Comparison of ENCODE assay signal across 8 cellular contexts in genomic region chr10:100827819-100828743, GRCh38.
DNase-seq lines count a peak whose midpoint lies in the region; ATAC-seq and TF ChIP-seq lines count a peak whose summit lies in the region.

No MANE protein-coding gene starts in this region.

- POLR2A ChIA-PET in HCT116 (lab: Charles Lee): no interaction called here
- POLR2A ChIA-PET in activated CD4-positive, alpha-beta T cell treated with anti-CD3 and anti-CD28 coated beads, Interleukin-2, amount 10 ng/mL, durations not matched to agents 7 days and 5 days (lab: Charles Lee): no interaction called here

- H3K9me3 ChIP-seq in HCT116 (ENCODE audit: control insufficient read depth in 1 of 2, insufficient read depth in 1 of 2, low read depth in 1 of 2, low read length in 2 of 2): no peaks in the 10 kb centered on the region
- no peaks in the 10 kb centered on the region for H3K9me3 ChIP-seq in gastroesophageal sphincter
- H3K9me3 ChIP-seq in trophoblast cell (ENCODE audit: insufficient read depth, low read depth, low read length): peaks cover 3% of the 10 kb centered on the region

- H3K27ac ChIP-seq in HCT116 (ENCODE audit: low read depth, low read length) (peak overlapping the region; percentile 54; the same call in 1 of the 2 replicates), gastroesophageal sphincter (no peak overlapping the region), trophoblast cell (ENCODE audit: low read depth, low read length) (no peak overlapping the region)

- no TSS peak for BruUV-seq in HCT116 (replicated peaks; lab: Mats Ljungman, UMichigan)

- H2BK5ac ChIP-seq in trophoblast cell (ENCODE audit: low read depth, low read length, poor library complexity): no peak overlapping the region

- peaks cover 6% of the 10 kb centered on the region; the same call in 1 of the 2 replicates for H3K27me3 ChIP-seq in HCT116 (ENCODE audit: insufficient read depth, low read length)
- peaks cover 100% of the 10 kb centered on the region for H3K27me3 ChIP-seq in gastroesophageal sphincter
- H3K27me3 ChIP-seq in trophoblast cell (ENCODE audit: insufficient read depth, low read length): peaks cover 92% of the 10 kb centered on the region

- no peak overlapping the region for H3K23ac ChIP-seq in trophoblast cell (ENCODE audit: low read length)

- H4K8ac ChIP-seq in trophoblast cell (ENCODE audit: low read depth, low read length): no peak overlapping the region

- H3K36me3 ChIP-seq in HCT116 (ENCODE audit: control insufficient read depth in 1 of 2, insufficient read depth in 2 of 2, low read length in 2 of 2) (no peaks in the 10 kb centered on the region), gastroesophageal sphincter (no peaks in the 10 kb centered on the region), trophoblast cell (ENCODE audit: control insufficient read depth in 1 of 2, insufficient read depth in 2 of 2, low read length in 2 of 2) (no peaks in the 10 kb centered on the region)

- peaks cover 0 to 30% (median 16%) of the 10 kb centered on the region in 7 donors for H3K9me3 Mint-ChIP-seq in CD14-positive monocyte
- H3K9me3 Mint-ChIP-seq in activated CD4-positive, alpha-beta T cell treated with anti-CD3 and anti-CD28 coated beads, Interleukin-2, amount 10 ng/mL, durations not matched to agents 7 days and 5 days: no peaks in the 10 kb centered on the region

- TF ChIP-seq RAD21 in HCT116 (IDR thresholded peaks at IDR 0.05; ENCODE audit: low read depth): no peak; the same call in 1 of the 2 replicates

- H3K36me3 Mint-ChIP-seq in CD14-positive monocyte: peaks cover 3 to 10% of the 10 kb centered on the region in 2 donors
- H3K36me3 Mint-ChIP-seq in activated CD4-positive, alpha-beta T cell treated with anti-CD3 and anti-CD28 coated beads, Interleukin-2, amount 10 ng/mL, durations not matched to agents 7 days and 5 days (ENCODE audit: low read depth): peaks cover 1% of the 10 kb centered on the region

- RAD21 ChIA-PET in HCT116 (lab: Charles Lee; ENCODE audit: low non-redundant PET in 1 of 2, low total read pairs in 2 of 2, uncharacterized antibody in 2 of 2, unreplicated experiment in 2 of 2): interaction anchor here in 1 of 2 experiments (0.6 kb wide), 1 partner anchor 83 kb away, joined by 3 read pairs; the partner anchor contains the start of gene PAX2

- no peak overlapping the region for H2BK12ac ChIP-seq in trophoblast cell (ENCODE audit: low read length)

- H2AFZ ChIP-seq in HCT116 (ENCODE audit: low read depth, low read length, poor library complexity, severe bottlenecking) (peak overlapping the region; percentile 24), trophoblast cell (ENCODE audit: insufficient read depth, low read length, poor library complexity) (no peak overlapping the region)

- H3K4me3 ChIP-seq in HCT116 (replicated peaks in 1 of 2; ENCODE audit: low read depth in 1 of 2, low read length in 2 of 2) (peak overlapping the region; percentile 51 to 70), gastroesophageal sphincter (peak overlapping the region; percentile 2 to 51), trophoblast cell (ENCODE audit: low read depth, low read length) (no peak overlapping the region)

- no peak for TF ChIP-seq CTCF in CD14-positive monocyte (IDR thresholded peaks at IDR 0.05)
- TF ChIP-seq CTCF in HCT116 (IDR thresholded peaks at IDR 0.05 in 2 of 3, conservative IDR thresholded peaks at IDR 0.05 in 1 of 3; ENCODE audit: borderline replicate concordance in 1 of 3, insufficient read depth in 1 of 3, low read depth in 2 of 3, low read length in 2 of 3): peak in 1 of 3 experiments; percentile 17; a peak in 1 of 6 replicates
- TF ChIP-seq CTCF in gastroesophageal sphincter (IDR thresholded peaks at IDR 0.05): peak in 2 of 4 experiments; percentile 7 to 25

- no peak overlapping the region for H2AK5ac ChIP-seq in trophoblast cell (ENCODE audit: low read length)

- no peak for DNase-seq in CD14-positive monocyte (ENCODE audit: low spot score)
- DNase-seq in HCT116 (ENCODE audit: low read depth, low spot score): no peak
- DNase-seq in activated CD4-positive, alpha-beta T cell treated with anti-CD3 and anti-CD28 coated beads, Interleukin-2, amount 10 ng/mL, durations not matched to agents 7 days and 5 days: no peak
- DNase-seq in trophoblast cell: peak; percentile 35 to 69
- no peak for DNase-seq in cerebellar cortex (ENCODE audit: low spot score)

- no peak overlapping the region for H3K18ac ChIP-seq in trophoblast cell (ENCODE audit: low read length)

- ATAC-seq in HCT116 (peak; percentile 66), gastroesophageal sphincter (no peak), HG02938 (IDR thresholded peaks at IDR 0.05; ENCODE audit: unreplicated experiment) (no peak), HG03571 (IDR thresholded peaks at IDR 0.05; ENCODE audit: unreplicated experiment) (no peak)

- 0 to 7% methylated on average over 1 to 25 of the region's 69 CpGs for whole genome bisulfite sequencing in gastroesophageal sphincter (ENCODE audit: low coverage in 1 of 2), 2 donors
- WGBS in trophoblast cell (ENCODE audit: extremely low coverage, insufficient coverage, insufficient read length): no CpG with 5 or more reads among the region's 69 CpGs

- H3K4me1 Mint-ChIP-seq in CD14-positive monocyte: peaks cover 28% of the 10 kb centered on the region
- H3K4me1 Mint-ChIP-seq in activated CD4-positive, alpha-beta T cell treated with anti-CD3 and anti-CD28 coated beads, Interleukin-2, amount 10 ng/mL, durations not matched to agents 7 days and 5 days: peaks cover 31% of the 10 kb centered on the region

- no peak overlapping the region for H4K91ac ChIP-seq in trophoblast cell (ENCODE audit: low read depth, low read length)

- TF ChIP-seq POLR2A in HCT116 (IDR thresholded peaks at IDR 0.05; ENCODE audit: borderline replicate concordance, extremely low read depth, insufficient read depth, insufficient read length) (no peak), gastroesophageal sphincter (IDR thresholded peaks at IDR 0.05) (no peak)

- H3K79me1 ChIP-seq in trophoblast cell (ENCODE audit: low read length): no peaks in the 10 kb centered on the region

- no peaks in the 10 kb centered on the region for H4K20me1 ChIP-seq in HCT116 (ENCODE audit: insufficient read depth)

- no peaks in the 10 kb centered on the region for H3K79me2 ChIP-seq in HCT116 (ENCODE audit: insufficient read depth, low read length)
- H3K79me2 ChIP-seq in trophoblast cell (ENCODE audit: control insufficient read depth, insufficient read depth, low read length, poor library complexity): no peaks in the 10 kb centered on the region

- no peak overlapping the region for H3K14ac ChIP-seq in trophoblast cell (ENCODE audit: low read length)

- H3K27ac Mint-ChIP-seq in CD14-positive monocyte: peak overlapping the region in 1 of 7 donors; percentile 8
- no peak overlapping the region for H3K27ac Mint-ChIP-seq in activated CD4-positive, alpha-beta T cell treated with anti-CD3 and anti-CD28 coated beads, Interleukin-2, amount 10 ng/mL, durations not matched to agents 7 days and 5 days

- peaks cover 85 to 99% (median 93%) of the 10 kb centered on the region in 3 donors for H3K27me3 Mint-ChIP-seq in CD14-positive monocyte (ENCODE audit: low read depth in 3 of 3)
- peaks cover 85% of the 10 kb centered on the region for H3K27me3 Mint-ChIP-seq in activated CD4-positive, alpha-beta T cell treated with anti-CD3 and anti-CD28 coated beads, Interleukin-2, amount 10 ng/mL, durations not matched to agents 7 days and 5 days

- CTCF ChIA-PET in HCT116 (lab: Charles Lee): interaction anchor here (0.7 to 1.0 kb wide), 5 partner anchors 11 to 99 kb away, joined by 3 to 7 read pairs (median 4); no protein-coding TSS in a partner anchor
- CTCF ChIA-PET in activated CD4-positive, alpha-beta T cell treated with anti-CD3 and anti-CD28 coated beads, Interleukin-2, amount 10 ng/mL, durations not matched to agents 7 days and 5 days (lab: Charles Lee): no interaction called here

- peak overlapping the region; percentile 96 for H3K4me2 ChIP-seq in HCT116 (ENCODE audit: low read length)
- peak overlapping the region; percentile 46 for H3K4me2 ChIP-seq in trophoblast cell (ENCODE audit: low read length)

- TF ChIP-seq EP300 in gastroesophageal sphincter (IDR thresholded peaks at IDR 0.05): no peak

- H4K12ac ChIP-seq in trophoblast cell (ENCODE audit: low read depth, low read length): no peak overlapping the region

- H3K4ac ChIP-seq in trophoblast cell (ENCODE audit: low read depth, low read length): no peak overlapping the region

- H3K4me3 Mint-ChIP-seq in CD14-positive monocyte: peak overlapping the region; percentile 69 to 90
- peak overlapping the region; percentile 67 for H3K4me3 Mint-ChIP-seq in activated CD4-positive, alpha-beta T cell treated with anti-CD3 and anti-CD28 coated beads, Interleukin-2, amount 10 ng/mL, durations not matched to agents 7 days and 5 days

- H3K9ac ChIP-seq in HCT116 (ENCODE audit: low read length) (peak overlapping the region; percentile 63), trophoblast cell (ENCODE audit: low read length) (no peak overlapping the region)

- H3K4me1 ChIP-seq in HCT116 (ENCODE audit: control insufficient read depth in 1 of 2, insufficient read depth in 2 of 2, low read length in 2 of 2): peaks cover 12 to 30% of the 10 kb centered on the region in 2 experiments; a peak in 3 of 4 replicates
- H3K4me1 ChIP-seq in gastroesophageal sphincter: peaks cover 0 to 45% (median 32%) of the 10 kb centered on the region in 3 donors
- H3K4me1 ChIP-seq in trophoblast cell (ENCODE audit: control insufficient read depth in 1 of 2, insufficient read depth in 2 of 2, low read length in 2 of 2): peaks cover 0 to 9% of the 10 kb centered on the region in 2 experiments

- no peaks in the 10 kb centered on the region for H3K9me2 ChIP-seq in HCT116 (ENCODE audit: insufficient read depth)

- intact Hi-C loops in CD14-positive monocyte (cut with micrococcal nuclease) (no loop called here), HCT116 (cut with micrococcal nuclease) (loop anchor here (5.0 kb wide), 1 partner anchor 86 kb away; no protein-coding TSS in a partner anchor)

- no peak overlapping the region for H2BK120ac ChIP-seq in trophoblast cell (ENCODE audit: insufficient read depth, low read length, poor library complexity)

TF ChIP-seq in HCT116, 20 proteins besides CTCF, POLR2A, EP300 and RAD21:
- peak; percentile 44; the same call in 1 of the 2 replicates for TF ChIP-seq MAX (IDR thresholded peaks at IDR 0.05)
- peak; percentile 62; the same call in 1 of the 2 replicates for TF ChIP-seq ZFX (IDR thresholded peaks at IDR 0.05)
- no peak for TF ChIP-seq JUND (IDR thresholded peaks at IDR 0.05)

Comparison
In these comparisons a context has a peak if more than half of its experiments do, and no peak if none do; other contexts are left out.
1. DNase-seq: peak in trophoblast cell (2 of 2); none in CD14-positive monocyte (single experiment), HCT116 (single experiment), activated CD4-positive, alpha-beta T cell treated with anti-CD3 and anti-CD28 coated beads, Interleukin-2, amount 10 ng/mL, durations not matched to agents 7 days and 5 days (single experiment) and cerebellar cortex (single experiment).